In genomic region chr2:138948070-138948539, GRCh38 we compare ENCODE assay signal across 8 cellular contexts.
A peak's percentile ranks its signal among the peaks of the same experiment; 100 is the strongest.
DNase-seq lines count a peak whose midpoint lies in the region; ATAC-seq and TF ChIP-seq lines count a peak whose summit lies in the region.

No MANE protein-coding gene starts in this region.

- H3K36me3 Mint-ChIP-seq in neural progenitor cell: no peaks in the 10 kb centered on the region

- no peak overlapping the region for H3K4me3 Mint-ChIP-seq in neural progenitor cell

- no peak overlapping the region for H3K4me2 ChIP-seq in neural progenitor cell

- H3F3A ChIP-seq in neural progenitor cell (ENCODE audit: low read depth): no peaks in the 10 kb centered on the region

- in situ Hi-C loops in GM13977 (cut with MboI; ENCODE audit: low pct_unique_long_range_greater_than_20kb, low sequenced_read_pairs, unreplicated experiment): no loop called here

- H3K4me3 ChIP-seq in SK-N-MC: no peak overlapping the region
- H3K4me3 ChIP-seq in left lung: no peak overlapping the region
- no peak overlapping the region for H3K4me3 ChIP-seq in neural progenitor cell

- DNase-seq in GM13977 (ENCODE audit: low spot score) (peak; percentile 8), SK-N-MC (ENCODE audit: low read depth, low spot score) (peak; percentile 70), left lung (no peak), putamen (ENCODE audit: low spot score) (no peak), neural progenitor cell (ENCODE audit: low spot score) (no peak)

- H3K36me3 ChIP-seq in SK-N-MC (ENCODE audit: insufficient read depth, low read length) (no peaks in the 10 kb centered on the region), left lung (no peaks in the 10 kb centered on the region), neural progenitor cell (no peaks in the 10 kb centered on the region)

- H3K79me2 ChIP-seq in neural progenitor cell (ENCODE audit: low read depth): no peaks in the 10 kb centered on the region

- H3K27me3 ChIP-seq in left lung (no peaks in the 10 kb centered on the region), neural progenitor cell (no peaks in the 10 kb centered on the region)

- H3K9me3 Mint-ChIP-seq in neural progenitor cell: peaks cover 2% of the 10 kb centered on the region

- H3K9ac ChIP-seq in SK-N-MC (ENCODE audit: insufficient read length) (no peak overlapping the region), neural progenitor cell (no peak overlapping the region)

- no peak overlapping the region for H3K27ac Mint-ChIP-seq in neural progenitor cell

- H2AFZ ChIP-seq in neural progenitor cell (replicated peaks): no peak overlapping the region

- no peaks in the 10 kb centered on the region for H3K4me1 Mint-ChIP-seq in neural progenitor cell

- no peaks in the 10 kb centered on the region for H4K20me1 ChIP-seq in neural progenitor cell (ENCODE audit: low read depth)

- TF ChIP-seq CTCF in GM13977 (IDR thresholded peaks at IDR 0.05; ENCODE audit: extremely low read depth, insufficient read depth, missing control alignments): no peak
- TF ChIP-seq CTCF in left lung (IDR thresholded peaks at IDR 0.05): no peak
- TF ChIP-seq CTCF in neural progenitor cell (IDR thresholded peaks at IDR 0.05): no peak

- intact Hi-C loops in left lung (cut with DNase I): no loop called here

- ATAC-seq in HG02943 (IDR thresholded peaks at IDR 0.05; ENCODE audit: low read depth, unreplicated experiment) (peak; percentile 71), left lung (peak; percentile 61), HG03108 (IDR thresholded peaks at IDR 0.05; ENCODE audit: unreplicated experiment) (no peak), GM19328 (IDR thresholded peaks at IDR 0.05; ENCODE audit: unreplicated experiment) (no peak)

- H3K4me1 ChIP-seq in left lung (no peaks in the 10 kb centered on the region), neural progenitor cell (no peaks in the 10 kb centered on the region)

- H3K9me3 ChIP-seq in SK-N-MC (ENCODE audit: low read depth, low read length): no peaks in the 10 kb centered on the region
- no peaks in the 10 kb centered on the region for H3K9me3 ChIP-seq in left lung
- H3K9me3 ChIP-seq in neural progenitor cell (ENCODE audit: low read depth): no peaks in the 10 kb centered on the region

- H3K27me3 Mint-ChIP-seq in neural progenitor cell (ENCODE audit: insufficient read depth, low read depth): no peaks in the 10 kb centered on the region

- H3K27ac ChIP-seq in SK-N-MC (no peak overlapping the region), left lung (no peak overlapping the region), neural progenitor cell (no peak overlapping the region)

Comparison
In these comparisons a context has a peak if more than half of its experiments do, and no peak if none do; other contexts are left out.
1. DNase-seq: peak in GM13977 (single experiment) and SK-N-MC (single experiment); none in left lung (0 of 2), putamen (single experiment) and neural progenitor cell (single experiment).
2. ATAC-seq: peak in HG02943 (single experiment) and left lung (single experiment); none in HG03108 (single experiment) and GM19328 (single experiment).